ENCODE assay signal across 2 cellular contexts in genomic region chr10:21516270-21517131, GRCh38.
TF ChIP-seq lines count a peak whose summit lies in the region.

No MANE protein-coding gene starts in this region.

TF ChIP-seq in Ishikawa, 13 proteins besides CTCF, POLR2A, EP300 and RAD21:
- TF ChIP-seq CEBPB (IDR thresholded peaks at IDR 0.05) (no peak), ZBTB7A (IDR thresholded peaks at IDR 0.05; ENCODE audit: low read depth) (0 out of 2 replicates have a peak, but pooled peaks have one; percentile 40)

TF ChIP-seq in H1, 55 proteins besides CTCF, POLR2A, EP300 and RAD21:
- TF ChIP-seq CEBPB (IDR thresholded peaks at IDR 0.05; ENCODE audit: low read depth, low read length) (no peak), CHD2 (IDR thresholded peaks at IDR 0.05; ENCODE audit: low read length) (no peak), PHF8 (conservative IDR thresholded peaks at IDR 0.05; ENCODE audit: low read depth, low read length) (0 out of 2 replicates have a peak, but pooled peaks have one; percentile 11), NANOG (IDR thresholded peaks at IDR 0.05; ENCODE audit: insufficient read depth, low read depth, low read length, poor library complexity, severe bottlenecking) (no peak), RXRA (IDR thresholded peaks at IDR 0.05; ENCODE audit: insufficient read depth, low read depth, low read length) (no peak), TAF1 (IDR thresholded peaks at IDR 0.05; ENCODE audit: low read depth, low read length) (peak; percentile 38), FOSL1 (IDR thresholded peaks at IDR 0.05; ENCODE audit: insufficient read depth, low read depth, low read length) (no peak), SUZ12 (IDR thresholded peaks at IDR 0.05; ENCODE audit: low read length) (no peak; the same call in 1 of the 2 replicates), EGR1 (IDR thresholded peaks at IDR 0.05; ENCODE audit: borderline replicate concordance, low read depth, low read length) (no peak), NRF1 (IDR thresholded peaks at IDR 0.05; ENCODE audit: low read depth, low read length) (no peak), BRCA1 (IDR thresholded peaks at IDR 0.05; ENCODE audit: low read depth, low read length) (no peak), SRF (IDR thresholded peaks at IDR 0.05; ENCODE audit: low read depth, low read length) (no peak), MAFK (IDR thresholded peaks at IDR 0.05; ENCODE audit: low read depth, low read length) (no peak), ASH2L (IDR thresholded peaks at IDR 0.05; ENCODE audit: low read length) (peak; percentile 51), TEAD4 (IDR thresholded peaks at IDR 0.05; ENCODE audit: low read depth, low read length) (peak; percentile 19; the same call in 1 of the 2 replicates), ATF2 (IDR thresholded peaks at IDR 0.05; ENCODE audit: low read length) (no peak), EZH2 (IDR thresholded peaks at IDR 0.05; ENCODE audit: low read depth, low read length, severe bottlenecking) (peak; percentile 25), RFX5 (IDR thresholded peaks at IDR 0.05; ENCODE audit: borderline replicate concordance, low read depth, low read length) (no peak), CHD1 (IDR thresholded peaks at IDR 0.05; ENCODE audit: low read depth, low read length) (no peak), GABPA (IDR thresholded peaks at IDR 0.05; ENCODE audit: borderline replicate concordance, insufficient read depth, low read length) (no peak), KDM1A (IDR thresholded peaks at IDR 0.05; ENCODE audit: borderline replicate concordance, low read length) (no peak), SIX5 (IDR thresholded peaks at IDR 0.05; ENCODE audit: low read depth, low read length) (no peak), KDM4A (IDR thresholded peaks at IDR 0.05; ENCODE audit: low read depth, low read length, severe bottlenecking) (peak; percentile 7), HDAC2 (IDR thresholded peaks at IDR 0.05; ENCODE audit: borderline replicate concordance in 1 of 2, low read depth in 2 of 2, low read length in 2 of 2) (peak in 1 of 2 experiments; percentile 85; a peak in 2 of 4 replicates), TCF12 (IDR thresholded peaks at IDR 0.05; ENCODE audit: low read depth, low read length) (no peak), RNF2 (IDR thresholded peaks at IDR 0.05; ENCODE audit: borderline replicate concordance, low read depth, low read length, missing control alignments, poor library complexity, severe bottlenecking) (no peak), SAP30 (IDR thresholded peaks at IDR 0.05; ENCODE audit: insufficient read depth, insufficient replicate concordance, low read length) (peak; percentile 60), CHD7 (IDR thresholded peaks at IDR 0.05; ENCODE audit: insufficient replicate concordance, low read length) (no peak), BACH1 (IDR thresholded peaks at IDR 0.05; ENCODE audit: low read length) (no peak), SP1 (IDR thresholded peaks at IDR 0.05; ENCODE audit: low read depth, low read length) (no peak), E2F6 (IDR thresholded peaks at IDR 0.05) (0 out of 2 replicates have a peak, but pooled peaks have one; percentile 38), POLR2AphosphoS5 (IDR thresholded peaks at IDR 0.05; ENCODE audit: low read depth, low read length) (no peak), POU5F1 (IDR thresholded peaks at IDR 0.05; ENCODE audit: low read depth, low read length) (no peak), YY1 (IDR thresholded peaks at IDR 0.05; ENCODE audit: low read depth, low read length) (no peak), RBBP5 (IDR thresholded peaks at IDR 0.05; ENCODE audit: borderline replicate concordance, low read depth, low read length) (no peak; the same call in 1 of the 2 replicates), SP4 (IDR thresholded peaks at IDR 0.05; ENCODE audit: low read length) (peak; percentile 50; the same call in 1 of the 2 replicates), JUN (IDR thresholded peaks at IDR 0.05; ENCODE audit: low read depth, low read length) (no peak), MAX (IDR thresholded peaks at IDR 0.05) (peak; percentile 32; the same call in 1 of the 2 replicates), ATF3 (IDR thresholded peaks at IDR 0.05; ENCODE audit: insufficient read depth, low read depth, low read length) (no peak), USF2 (IDR thresholded peaks at IDR 0.05; ENCODE audit: low read length) (no peak), SIN3A (conservative IDR thresholded peaks at IDR 0.05 in 1 of 2, IDR thresholded peaks at IDR 0.05 in 1 of 2; ENCODE audit: low read depth in 1 of 2, low read length in 2 of 2) (0 out of 4 replicates have a peak, but pooled peaks of 1 of the 2 experiments have one; percentile 6), HDAC6 (IDR thresholded peaks at IDR 0.05; ENCODE audit: low read depth, low read length) (no peak), GTF2F1 (IDR thresholded peaks at IDR 0.05; ENCODE audit: borderline replicate concordance, low read depth, low read length) (no peak), CTBP2 (IDR thresholded peaks at IDR 0.05; ENCODE audit: borderline replicate concordance, insufficient read depth, insufficient read length, low read length) (no peak), TAF7 (optimal IDR thresholded peaks at IDR 0.05; ENCODE audit: borderline replicate concordance, low read depth, low read length) (no peak), CBX5 (IDR thresholded peaks at IDR 0.05; ENCODE audit: low read depth, low read length) (no peak), JUND (IDR thresholded peaks at IDR 0.05; ENCODE audit: low read length) (no peak), CREB1 (IDR thresholded peaks at IDR 0.05) (0 out of 2 replicates have a peak, but pooled peaks have one; percentile 6), CBX8 (IDR thresholded peaks at IDR 0.05; ENCODE audit: borderline replicate concordance, low read depth, low read length) (no peak)
